8 cellular contexts compared by ENCODE assay signal in the genomic region with DNA sequence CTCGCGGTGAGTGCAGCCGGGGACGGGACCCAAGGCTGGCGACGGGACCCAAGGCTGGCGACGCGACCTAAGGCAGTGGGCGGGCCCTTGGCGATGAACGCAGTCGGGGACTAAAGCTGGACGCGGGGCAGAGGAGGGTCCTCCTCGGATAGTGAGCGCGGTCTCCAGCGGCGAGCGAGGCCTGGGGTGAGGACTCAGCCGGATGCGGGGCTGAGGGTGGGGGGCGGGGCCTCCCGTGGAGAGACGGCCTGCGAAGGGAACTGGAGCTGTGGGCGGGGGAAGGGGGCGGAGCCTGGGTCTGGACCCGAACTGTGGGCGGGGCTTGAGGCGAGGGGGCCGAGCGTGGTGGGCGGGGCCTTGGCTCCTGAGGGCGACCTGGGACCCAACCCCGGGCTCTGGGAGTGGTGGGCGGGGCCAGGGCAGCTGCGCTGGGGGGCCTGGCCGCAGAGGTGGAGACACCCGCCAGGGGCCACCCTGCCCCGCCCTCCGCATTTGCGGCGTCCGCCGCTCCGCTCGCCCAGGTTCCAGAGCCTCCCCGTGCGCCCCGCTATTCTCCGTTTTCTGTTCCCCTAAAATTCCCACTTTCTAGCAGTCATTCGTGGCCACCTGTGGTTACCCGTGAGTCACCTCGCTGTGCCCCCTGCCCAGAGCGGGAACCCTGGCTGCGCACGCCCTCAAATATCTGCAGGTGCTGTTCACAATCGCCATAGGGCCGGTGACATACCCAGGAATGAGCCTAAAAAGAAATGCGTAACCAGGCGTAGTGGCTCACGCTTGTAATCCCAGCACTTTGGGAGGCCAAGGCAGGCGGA. TPM values are rescaled to one million over a fixed set of nuclear protein-coding genes. Genes with fewer than 3 reads are reported as not detected.
A peak's percentile ranks its signal among the peaks of the same experiment; 100 is the strongest.
DNase-seq lines count a peak whose midpoint lies in the region; ATAC-seq and TF ChIP-seq lines count a peak whose summit lies in the region.

No MANE protein-coding gene starts in this region.

- H3K27me3 ChIP-seq in thoracic aorta (replicated peaks; ENCODE audit: insufficient read depth) = no peaks in the 10 kb centered on the region

- POLR2A ChIA-PET in activated naive CD8-positive, alpha-beta T cell treated with anti-CD3 and anti-CD28 coated beads, Interleukin-2, amount 10 ng/mL, durations not matched to agents 7 days and 5 days (lab: Charles Lee) = interaction anchor here (0.6 to 4.0 kb wide), 23 partner anchors 9 to 501 kb away, joined by 3 to 61 read pairs (median 4); partner anchors contain the start of genes BTBD6, GPR132, PACS2 and ZBTB42

- peak overlapping the region; percentile 94 for H3K4me3 Mint-ChIP-seq in activated naive CD8-positive, alpha-beta T cell treated with anti-CD3 and anti-CD28 coated beads, Interleukin-2, amount 10 ng/mL, durations not matched to agents 7 days and 5 days
- H3K4me3 Mint-ChIP-seq in osteocyte (ENCODE audit: unreplicated experiment) = peak overlapping the region; percentile 83

- peaks cover 11 to 22% of the 10 kb centered on the region in 2 donors for H3K4me1 ChIP-seq in thoracic aorta (ENCODE audit: control insufficient read depth in 1 of 2, low read depth in 2 of 2)

- peaks cover 18% of the 10 kb centered on the region for H3K36me3 Mint-ChIP-seq in activated naive CD8-positive, alpha-beta T cell treated with anti-CD3 and anti-CD28 coated beads, Interleukin-2, amount 10 ng/mL, durations not matched to agents 7 days and 5 days
- peaks cover 2% of the 10 kb centered on the region for H3K36me3 Mint-ChIP-seq in osteocyte (ENCODE audit: unreplicated experiment)

- H3K9me3 ChIP-seq in thoracic aorta = no peaks in the 10 kb centered on the region

- peaks cover 2% of the 10 kb centered on the region for H3K27me3 Mint-ChIP-seq in activated naive CD8-positive, alpha-beta T cell treated with anti-CD3 and anti-CD28 coated beads, Interleukin-2, amount 10 ng/mL, durations not matched to agents 7 days and 5 days
- no peaks in the 10 kb centered on the region for H3K27me3 Mint-ChIP-seq in osteocyte (ENCODE audit: unreplicated experiment)

- H3K36me3 ChIP-seq in thoracic aorta = no peaks in the 10 kb centered on the region

- peak overlapping the region; percentile 93 for H3K4me3 ChIP-seq in thoracic aorta

- TF ChIP-seq CTCF in GM10266 (IDR thresholded peaks at IDR 0.05; ENCODE audit: control insufficient read depth, insufficient read depth, low read depth, missing control alignments) = no peak
- TF ChIP-seq CTCF in osteocyte (IDR thresholded peaks at IDR 0.05) = no peak
- TF ChIP-seq CTCF in thoracic aorta (IDR thresholded peaks at IDR 0.05) = no peak

- DNase-seq in GM10266 (ENCODE audit: extremely low spot score) (peak; percentile 100), NCI-H1105 (lab: John Stamatoyannopoulos, UW) (peak; percentile 97), SKM-1 treated with dmso at 0.1 percent for 144 hours (lab: John Stamatoyannopoulos, UW; ENCODE audit: unreplicated experiment) (peak; percentile 59), head of caudate nucleus (peak; percentile 97 to 100 (median 99)), osteocyte (ENCODE audit: extremely low spot score, unreplicated experiment) (peak; percentile 97), thoracic aorta (ENCODE audit: low spot score) (peak; percentile 94)
- DNase-seq in activated naive CD8-positive, alpha-beta T cell treated with anti-CD3 and anti-CD28 coated beads, Interleukin-2, amount 10 ng/mL, durations not matched to agents 7 days and 5 days = peak; percentile 100

- intact Hi-C loops in head of caudate nucleus (cut with DNase I) = no loop called here

- H3K4me1 Mint-ChIP-seq in activated naive CD8-positive, alpha-beta T cell treated with anti-CD3 and anti-CD28 coated beads, Interleukin-2, amount 10 ng/mL, durations not matched to agents 7 days and 5 days = peaks cover 32% of the 10 kb centered on the region
- peaks cover 14% of the 10 kb centered on the region for H3K4me1 Mint-ChIP-seq in osteocyte (ENCODE audit: unreplicated experiment)

- peak overlapping the region; percentile 95 for H3K27ac Mint-ChIP-seq in activated naive CD8-positive, alpha-beta T cell treated with anti-CD3 and anti-CD28 coated beads, Interleukin-2, amount 10 ng/mL, durations not matched to agents 7 days and 5 days
- H3K27ac Mint-ChIP-seq in osteocyte (ENCODE audit: unreplicated experiment) = peak overlapping the region; percentile 89

- peak overlapping the region; percentile 95 to 97 for H3K27ac ChIP-seq in thoracic aorta

- ATAC-seq in HG02623 (IDR thresholded peaks at IDR 0.05; ENCODE audit: unreplicated experiment) (peak; percentile 44), thoracic aorta (ENCODE audit: insufficient number of reproducible peaks, low FRiP score, low read depth) (peak; percentile 91)
- ATAC-seq in activated naive CD8-positive, alpha-beta T cell treated with anti-CD3 and anti-CD28 coated beads, Interleukin-2, amount 10 ng/mL, durations not matched to agents 7 days and 5 days (ENCODE audit: low read depth) = peak; percentile 79

- H3K9me3 Mint-ChIP-seq in activated naive CD8-positive, alpha-beta T cell treated with anti-CD3 and anti-CD28 coated beads, Interleukin-2, amount 10 ng/mL, durations not matched to agents 7 days and 5 days = no peaks in the 10 kb centered on the region
- H3K9me3 Mint-ChIP-seq in osteocyte (ENCODE audit: unreplicated experiment) = no peaks in the 10 kb centered on the region

RNA-seq across cellular contexts. Expression of gene BRF1, which starts 0.5 kb away (rescaled TPM):
- total RNA-seq in activated naive CD8-positive, alpha-beta T cell treated with anti-CD3 and anti-CD28 coated beads, Interleukin-2, amount 10 ng/mL, durations not matched to agents 7 days and 5 days = 10 to 100 TPM; 49.5 to 50.4 TPM
- total RNA-seq in osteocyte = 41.7 and 43.5 TPM in 2 replicates
- 10 to 100 TPM; 49.4 to 80.5 TPM for total RNA-seq in thoracic aorta

RNA-seq across cellular contexts. Expression of gene PACS2, which starts 13.2 kb away (rescaled TPM):
- total RNA-seq in activated naive CD8-positive, alpha-beta T cell treated with anti-CD3 and anti-CD28 coated beads, Interleukin-2, amount 10 ng/mL, durations not matched to agents 7 days and 5 days = 10 to 100 TPM; 51.6 to 54.7 TPM
- 109 and 115 TPM in 2 replicates for total RNA-seq in osteocyte
- 100 to 1,000 TPM in 1 of 2 donors, 10 to 100 TPM in 1; 80.4 to 125 TPM for total RNA-seq in thoracic aorta

RNA-seq across cellular contexts. Expression of gene BTBD6, which starts 53.0 kb away (rescaled TPM):
- 10 to 100 TPM; 49.6 to 51.3 TPM for total RNA-seq in activated naive CD8-positive, alpha-beta T cell treated with anti-CD3 and anti-CD28 coated beads, Interleukin-2, amount 10 ng/mL, durations not matched to agents 7 days and 5 days
- total RNA-seq in osteocyte = 35.3 and 35.7 TPM in 2 replicates
- total RNA-seq in thoracic aorta = 10 to 100 TPM; 45.9 to 73.5 TPM

Comparison
In these comparisons a context has a peak if more than half of its experiments do, and no peak if none do; other contexts are left out.
1. Peak in every context shown above with its lines: DNase-seq, ATAC-seq, H3K4me3 ChIP-seq and H3K27ac ChIP-seq.